ENCODE assay signal across 10 cellular contexts in the genomic region with DNA sequence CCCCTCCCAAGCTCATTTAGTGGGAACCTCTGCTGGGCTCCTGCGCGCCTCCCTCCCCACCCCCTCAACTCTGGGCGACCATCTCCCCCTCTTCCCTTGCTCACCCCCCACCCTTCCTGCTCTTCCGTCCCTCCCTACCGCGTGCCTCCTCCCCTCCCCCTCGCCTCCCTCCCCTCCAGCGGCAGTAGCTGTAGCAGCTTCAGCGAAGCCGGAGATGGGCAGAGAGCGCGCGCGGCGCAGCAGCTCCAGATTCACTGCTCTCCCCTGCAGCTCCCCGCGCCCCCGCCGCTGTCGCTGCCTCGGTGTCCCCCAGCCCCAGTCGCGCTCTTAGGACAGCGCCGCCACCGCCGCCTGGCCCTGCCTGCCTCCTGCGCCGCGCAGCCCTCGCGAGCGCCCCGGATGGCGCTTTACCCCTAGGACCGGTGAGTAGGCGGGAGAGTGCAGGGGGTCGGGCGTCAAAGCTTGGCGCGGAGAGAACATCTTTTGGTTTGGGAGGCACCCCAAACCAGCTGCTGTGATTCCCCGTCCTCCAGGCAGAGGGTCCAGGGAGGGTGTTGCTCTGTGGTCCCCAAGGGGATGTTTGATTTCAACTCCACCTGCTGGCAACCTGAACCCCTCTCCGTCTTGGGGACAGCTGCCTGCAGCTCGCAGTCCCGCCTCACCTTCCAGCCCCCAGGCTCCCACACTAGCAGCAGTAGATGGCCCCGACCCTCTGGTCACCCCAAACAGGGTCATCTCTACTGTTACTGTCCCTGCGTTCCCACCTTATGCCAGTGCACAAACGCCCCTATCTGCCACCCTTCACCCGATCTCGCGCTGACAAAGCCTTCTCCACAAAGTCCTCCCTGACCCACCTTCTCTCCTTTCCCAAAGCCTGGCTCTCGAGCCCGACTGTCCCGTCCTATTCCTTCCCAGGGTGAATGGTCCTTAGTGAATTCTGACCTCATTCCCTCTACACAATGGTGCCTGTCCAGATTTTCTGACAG. TPM values are rescaled to one million over a fixed set of nuclear protein-coding genes. Genes with fewer than 3 reads are reported as not detected.
DNase-seq lines count a peak whose midpoint lies in the region; TF ChIP-seq lines count a peak whose summit lies in the region.
"Had no signal": no experiment of that assay in that cellular context is flagged by ENCODE, and none has a peak within 500 bp of the region (broad histone marks: within the 10 kb centered on the region; RNA-seq: fewer than 3 reads in every experiment).

A gene (plus strand): TSS at position 184 of the 986 bp plus-strand sequence. CDS start 187,182 bp downstream, outside the sequence.

- peaks cover 13% of the 10 kb centered on the region for H3K4me1 Mint-ChIP-seq in nephron progenitor cell

- H3K9me3 Mint-ChIP-seq in nephron progenitor cell, result no peaks in the 10 kb centered on the region

- no peak within 1 kb of the TSS for H3K27ac Mint-ChIP-seq in nephron progenitor cell

- no peaks in the 10 kb centered on the region for H3K36me3 Mint-ChIP-seq in nephron progenitor cell (ENCODE audit: low read depth)

- peak; percentile 13 for TF ChIP-seq CTCF in nephron progenitor cell (IDR thresholded peaks at IDR 0.05)

- H3K4me3 Mint-ChIP-seq in nephron progenitor cell, result peak within 1 kb of the TSS; percentile 83

- peaks cover 63% of the 10 kb centered on the region for H3K27me3 Mint-ChIP-seq in nephron progenitor cell (ENCODE audit: low read depth, poor library complexity)

- DNase-seq in D341Med (ENCODE audit: low spot score) (peak; percentile 78), NCI-H2107 (lab: John Stamatoyannopoulos, UW) (peak; percentile 66), cerebellum (ENCODE audit: low spot score) (peak; percentile 84), nephron progenitor cell (peak; percentile 76), NCI-H2029 treated with DMSO at 0.1 percent for 48 hours (lab: John Stamatoyannopoulos, UW) (no peak), HuH-7.5 (ENCODE audit: low spot score) (no peak), NAMALWA (ENCODE audit: low spot score) (no peak), OCI-M1 (lab: John Stamatoyannopoulos, UW) (no peak)

RNA-seq across cellular contexts. Expression of the gene that starts here (rescaled TPM):
- 73.0 TPM for total RNA-seq in cerebellum
- total RNA-seq: LHCN-M2, pulmonary artery endothelial cell had no signal

Comparison
In these comparisons a context has a peak if more than half of its experiments do, and no peak if none do; other contexts are left out.
1. DNase-seq: peak in D341Med (single experiment), NCI-H2107 (single experiment), cerebellum (single experiment) and nephron progenitor cell (single experiment); none in NCI-H2029 treated with DMSO at 0.1 percent for 48 hours (single experiment), HuH-7.5 (single experiment), NAMALWA (single experiment) and OCI-M1 (single experiment).